8 cellular contexts compared by ENCODE assay signal in the genomic region with DNA sequence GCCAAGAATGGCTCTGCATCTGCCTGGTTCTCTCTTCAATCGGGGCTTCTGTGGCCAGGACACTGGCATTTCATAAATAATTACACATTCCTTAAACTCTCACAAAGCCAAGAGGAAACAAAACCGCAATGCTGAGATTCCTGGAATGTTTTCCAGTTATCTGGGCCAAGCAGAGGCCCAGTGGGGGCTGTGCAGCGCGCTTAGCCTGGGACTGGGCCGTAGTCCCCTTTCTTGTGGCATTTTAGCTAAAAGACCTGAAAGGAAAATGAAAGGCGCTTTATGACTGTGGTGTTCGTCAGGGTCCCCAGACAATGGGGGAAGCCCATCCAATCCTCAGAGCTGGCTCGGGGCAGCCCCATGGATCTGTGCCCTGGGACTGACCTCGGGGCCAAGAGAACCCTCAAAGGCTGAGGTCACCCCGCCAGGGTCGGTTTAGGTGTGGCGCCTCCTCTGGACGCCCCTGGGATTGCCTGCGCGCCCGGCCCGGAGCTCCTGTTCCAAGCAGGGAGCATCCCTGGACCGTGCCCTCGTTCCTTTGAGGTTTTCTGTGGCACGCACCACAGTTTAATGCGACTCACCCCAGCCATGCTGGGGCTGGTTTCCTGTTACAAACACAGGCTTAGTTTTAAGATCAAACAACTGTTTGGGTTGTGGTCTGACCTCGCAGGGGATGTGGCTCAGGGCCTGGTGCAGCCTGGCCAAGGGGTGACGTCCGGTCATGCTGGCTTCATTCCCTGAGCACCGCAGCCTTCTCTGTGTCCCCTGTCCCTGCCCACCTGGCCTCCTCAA. TPM values are rescaled to one million over a fixed set of nuclear protein-coding genes. Genes with fewer than 3 reads are reported as not detected.
DNase-seq lines count a peak whose midpoint lies in the region; ATAC-seq and TF ChIP-seq lines count a peak whose summit lies in the region.

No MANE protein-coding gene starts in this region.

- 53% methylated on average over 25 of the region's 25 CpGs for WGBS in prostate gland

- H3K36me3 ChIP-seq in prostate gland = no peaks in the 10 kb centered on the region

- H3K27ac Mint-ChIP-seq in activated naive CD4-positive, alpha-beta T cell treated with anti-CD3 and anti-CD28 coated beads for 36 hours = no peak overlapping the region
- H3K27ac Mint-ChIP-seq in effector memory CD8-positive, alpha-beta T cell = peak overlapping the region in 1 of 2 donors; percentile 18
- H3K27ac Mint-ChIP-seq in nephron = peak overlapping the region; percentile 93 to 97 (median 96)

- no peaks in the 10 kb centered on the region for H3K36me3 Mint-ChIP-seq in activated naive CD4-positive, alpha-beta T cell treated with anti-CD3 and anti-CD28 coated beads for 36 hours (ENCODE audit: low read depth)
- H3K36me3 Mint-ChIP-seq in effector memory CD8-positive, alpha-beta T cell (ENCODE audit: insufficient read depth) = peaks cover 3% of the 10 kb centered on the region
- H3K36me3 Mint-ChIP-seq in nephron (ENCODE audit: low read depth) = no peaks in the 10 kb centered on the region

- no peaks in the 10 kb centered on the region for H3K27me3 ChIP-seq in prostate gland (replicated peaks; ENCODE audit: insufficient read depth)

- no peak overlapping the region for H3K4me3 Mint-ChIP-seq in activated naive CD4-positive, alpha-beta T cell treated with anti-CD3 and anti-CD28 coated beads for 36 hours
- peak overlapping the region; percentile 27 to 47 for H3K4me3 Mint-ChIP-seq in effector memory CD8-positive, alpha-beta T cell
- H3K4me3 Mint-ChIP-seq in nephron = peak overlapping the region in 2 of 3 experiments; percentile 63 to 69

- DNase-seq in activated naive CD4-positive, alpha-beta T cell treated with anti-CD3 and anti-CD28 coated beads for 36 hours = peak; percentile 79
- DNase-seq in activated naive CD4-positive, alpha-beta T cell (lab: John Stamatoyannopoulos, UW) = no peak
- DNase-seq in SW 1271 (lab: John Stamatoyannopoulos, UW) = peak; percentile 56 to 84
- peak in 2 of 3 experiments; percentile 22 to 36 for DNase-seq in effector memory CD8-positive, alpha-beta T cell
- no peak for DNase-seq in prostate gland (ENCODE audit: low spot score)

- H3K9me3 ChIP-seq in prostate gland = no peaks in the 10 kb centered on the region

- peaks cover 15% of the 10 kb centered on the region for H3K27me3 Mint-ChIP-seq in activated naive CD4-positive, alpha-beta T cell treated with anti-CD3 and anti-CD28 coated beads for 36 hours (ENCODE audit: low read depth)
- H3K27me3 Mint-ChIP-seq in effector memory CD8-positive, alpha-beta T cell = peaks cover 40 to 47% of the 10 kb centered on the region in 2 donors
- peaks cover 28% of the 10 kb centered on the region for H3K27me3 Mint-ChIP-seq in nephron (ENCODE audit: low read depth)

- no peak overlapping the region for H3K4me3 ChIP-seq in prostate gland

- no peaks in the 10 kb centered on the region for H3K4me1 ChIP-seq in prostate gland (replicated peaks)

- TF ChIP-seq CTCF in nephron (IDR thresholded peaks at IDR 0.05; ENCODE audit: unreplicated experiment in 3 of 3) (peak in 1 of 3 experiments; percentile 21), prostate gland (IDR thresholded peaks at IDR 0.05) (no peak)

- H3K27ac ChIP-seq in prostate gland = no peak overlapping the region

- peaks cover 23% of the 10 kb centered on the region for H3K4me1 Mint-ChIP-seq in activated naive CD4-positive, alpha-beta T cell treated with anti-CD3 and anti-CD28 coated beads for 36 hours (ENCODE audit: low read depth)
- peaks cover 8 to 10% of the 10 kb centered on the region in 2 donors for H3K4me1 Mint-ChIP-seq in effector memory CD8-positive, alpha-beta T cell (ENCODE audit: low read depth in 2 of 2)
- H3K4me1 Mint-ChIP-seq in nephron = peaks cover 43% of the 10 kb centered on the region

- CTCF ChIA-PET in activated naive CD4-positive, alpha-beta T cell treated with anti-CD3 and anti-CD28 coated beads for 36 hours (lab: Charles Lee) = interaction anchor here (0.6 to 1.8 kb wide), 4 partner anchors 25 to 54 kb away, joined by 3 to 5 read pairs (median 4); partner anchors contain the start of gene NKD2

- no peak for TF ChIP-seq POLR2A in prostate gland (IDR thresholded peaks at IDR 0.05)

- H3K9me3 Mint-ChIP-seq in activated naive CD4-positive, alpha-beta T cell treated with anti-CD3 and anti-CD28 coated beads for 36 hours = no peaks in the 10 kb centered on the region
- H3K9me3 Mint-ChIP-seq in effector memory CD8-positive, alpha-beta T cell = no peaks in the 10 kb centered on the region
- H3K9me3 Mint-ChIP-seq in nephron = no peaks in the 10 kb centered on the region

- ATAC-seq in HG02938 (IDR thresholded peaks at IDR 0.05; ENCODE audit: unreplicated experiment) = peak; percentile 69
- peak; percentile 77 for ATAC-seq in effector memory CD8-positive, alpha-beta T cell (replicated peaks)
- no peak for ATAC-seq in GM18519 (IDR thresholded peaks at IDR 0.05; ENCODE audit: low FRiP score, unreplicated experiment)

- intact Hi-C loops in activated naive CD4-positive, alpha-beta T cell treated with anti-CD3 and anti-CD28 coated beads for 36 hours (cut with micrococcal nuclease) = loop anchor here (1.0 kb wide), 1 partner anchor 34 kb away; no protein-coding TSS in a partner anchor
- intact Hi-C loops in prostate gland (cut with DNase I) = no loop called here

RNA-seq across cellular contexts. Expression of gene NKD2, which starts 51.5 kb away (rescaled TPM):
- total RNA-seq in activated naive CD4-positive, alpha-beta T cell treated with anti-CD3 and anti-CD28 coated beads for 36 hours = 1 to 10 TPM; 1.4 to 2.5 TPM
- total RNA-seq in prostate gland = 10 to 100 TPM in 1 of 2 donors, 1 to 10 TPM in 1; 2.9 to 22.1 TPM

Comparison
In these comparisons a context has a peak if more than half of its experiments do, and no peak if none do; other contexts are left out.
1. DNase-seq: peak in activated naive CD4-positive, alpha-beta T cell treated with anti-CD3 and anti-CD28 coated beads for 36 hours (single experiment), SW 1271 (2 of 2) and effector memory CD8-positive, alpha-beta T cell (2 of 3); none in activated naive CD4-positive, alpha-beta T cell (0 of 4) and prostate gland (single experiment).